Comparison of ENCODE assay signal across 1 cellular context in genomic region chr15:63107895-63108546, GRCh38.
TF ChIP-seq lines count a peak whose summit lies in the region.

No MANE protein-coding gene starts in this region.

TF ChIP-seq in SK-N-SH, 30 proteins besides CTCF, POLR2A, EP300 and RAD21 (continued from another document):
- TF ChIP-seq REST (IDR thresholded peaks at IDR 0.05; ENCODE audit: low read depth, low read length): peak; percentile 50; the same call in 1 of the 2 replicates
- peak; percentile 86; the same call in 1 of the 2 replicates for TF ChIP-seq FOXM1 (IDR thresholded peaks at IDR 0.05; ENCODE audit: low read depth)
- TF ChIP-seq MXI1 (IDR thresholded peaks at IDR 0.05; ENCODE audit: low read depth, low read length): no peak
- TF ChIP-seq SIN3A (IDR thresholded peaks at IDR 0.05; ENCODE audit: borderline replicate concordance, low read depth, low read length): peak; percentile 69; the same call in 1 of the 2 replicates
- 0 out of 2 replicates have a peak, but pooled peaks have one; percentile 46 for TF ChIP-seq USF1 (IDR thresholded peaks at IDR 0.05; ENCODE audit: borderline replicate concordance, low read depth)
- peak; percentile 89 for TF ChIP-seq FOSL2 (IDR thresholded peaks at IDR 0.05; ENCODE audit: borderline replicate concordance, low read depth)
- no peak for TF ChIP-seq NRF1 (IDR thresholded peaks at IDR 0.05; ENCODE audit: low read depth, low read length)
- TF ChIP-seq TAF1 (IDR thresholded peaks at IDR 0.05; ENCODE audit: borderline replicate concordance, low read depth, low read length): peak; percentile 15; the same call in 1 of the 2 replicates
- TF ChIP-seq SMC3 (IDR thresholded peaks at IDR 0.05; ENCODE audit: low read depth, low read length): no peak
- TF ChIP-seq POLR2AphosphoS5 (IDR thresholded peaks at IDR 0.05; ENCODE audit: low read depth, low read length): peak; percentile 78
- TF ChIP-seq TEAD4 (IDR thresholded peaks at IDR 0.05; ENCODE audit: borderline replicate concordance, insufficient read depth): peak; percentile 100
- TF ChIP-seq CHD2 (IDR thresholded peaks at IDR 0.05; ENCODE audit: low read length, partially characterized antibody): no peak
- peak; percentile 93 for TF ChIP-seq JUND (IDR thresholded peaks at IDR 0.05)
- TF ChIP-seq YY1 (IDR thresholded peaks at IDR 0.05; ENCODE audit: low read depth): no peak
- TF ChIP-seq PBX3 (IDR thresholded peaks at IDR 0.05): peak; percentile 91
- TF ChIP-seq ZBTB33 (IDR thresholded peaks at IDR 0.05; ENCODE audit: borderline replicate concordance, low read depth): peak; percentile 87; the same call in 1 of the 2 replicates
- peak; percentile 87 for TF ChIP-seq RXRA (IDR thresholded peaks at IDR 0.05; ENCODE audit: borderline replicate concordance, low read depth)
- no peak for TF ChIP-seq RCOR1 (IDR thresholded peaks at IDR 0.05; ENCODE audit: low read length)
- TF ChIP-seq NFIC (IDR thresholded peaks at IDR 0.05; ENCODE audit: borderline replicate concordance): peak; percentile 99
